In the genomic region with DNA sequence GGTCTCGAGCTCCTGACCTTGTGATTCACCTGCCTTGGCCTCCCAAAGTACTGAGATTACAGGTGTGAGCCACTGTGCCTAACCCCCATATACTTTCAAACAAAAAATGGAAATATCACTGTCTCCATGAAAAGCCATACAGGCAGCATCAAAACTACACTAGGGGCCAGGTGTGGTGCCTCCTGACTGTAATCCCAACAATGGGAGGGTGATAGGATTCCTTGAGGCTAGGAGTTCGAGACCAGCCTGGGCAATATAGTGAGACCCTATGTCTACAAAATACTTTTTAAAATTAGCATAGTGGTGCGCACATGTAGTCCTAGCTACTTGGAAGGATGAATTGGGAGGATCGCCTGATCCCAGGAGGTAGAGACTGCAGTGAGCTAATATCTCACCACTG, we compare ENCODE assay signal across 19 cellular contexts. TPM values are rescaled to one million over a fixed set of nuclear protein-coding genes. Genes with fewer than 3 reads are reported as not detected.
DNase-seq lines count a peak whose midpoint lies in the region; ATAC-seq and TF ChIP-seq lines count a peak whose summit lies in the region.
"Had no signal": no experiment of that assay in that cellular context is flagged by ENCODE, and none has a peak within 500 bp of the region (broad histone marks: within the 10 kb centered on the region; RNA-seq: fewer than 3 reads in every experiment).

No MANE protein-coding gene starts in this region.

- H3K9me3 ChIP-seq in CD4-positive, alpha-beta memory T cell (ENCODE audit: control insufficient read depth in 1 of 2, low read length in 2 of 2) = no peaks in the 10 kb centered on the region
- H3K9me3 ChIP-seq in IMR-90 (ENCODE audit: control insufficient read depth, insufficient read depth, low read length) (no peaks in the 10 kb centered on the region), prostate gland (no peaks in the 10 kb centered on the region)
- H3K9me3 ChIP-seq: BE2C, Peyer's patch had no signal

- WGBS in IMR-90 (ENCODE audit: extremely low coverage in 2 of 2, insufficient read length in 1 of 2), 2 experiments = no CpG with 5 or more reads among the region's 4 CpGs
- 98% methylated on average over 4 of the region's 4 CpGs for WGBS in prostate gland

- peak overlapping the region; percentile 65 for H3K27ac Mint-ChIP-seq in activated naive CD4-positive, alpha-beta T cell treated with anti-CD3 and anti-CD28 coated beads for 36 hours
- H3K27ac Mint-ChIP-seq in activated naive CD4-positive, alpha-beta T cell treated with anti-CD3 and anti-CD28 coated beads, Interleukin-2, amount 10 ng/mL, durations not matched to agents 7 days and 5 days = no peak overlapping the region
- H3K27ac Mint-ChIP-seq in CD4-positive, alpha-beta memory T cell = peak overlapping the region; percentile 53 to 96 (median 81)
- H3K27ac Mint-ChIP-seq in immature natural killer cell = peak overlapping the region; percentile 40 to 98 (median 62)

- H3K4me3 ChIP-seq in CD4-positive, alpha-beta memory T cell (ENCODE audit: low read length in 2 of 2) = no peak overlapping the region
- H3K4me3 ChIP-seq in IMR-90 (ENCODE audit: insufficient read depth, low read depth, low read length) = no peak overlapping the region
- H3K4me3 ChIP-seq in prostate gland = no peak overlapping the region
- H3K4me3 ChIP-seq: Peyer's patch had no signal

- peaks cover 78% of the 10 kb centered on the region for H3K4me1 Mint-ChIP-seq in activated naive CD4-positive, alpha-beta T cell treated with anti-CD3 and anti-CD28 coated beads for 36 hours (ENCODE audit: low read depth)
- peaks cover 60% of the 10 kb centered on the region for H3K4me1 Mint-ChIP-seq in activated naive CD4-positive, alpha-beta T cell treated with anti-CD3 and anti-CD28 coated beads, Interleukin-2, amount 10 ng/mL, durations not matched to agents 7 days and 5 days
- H3K4me1 Mint-ChIP-seq in CD4-positive, alpha-beta memory T cell = peaks cover 50 to 85% (median 70%) of the 10 kb centered on the region in 4 donors
- peaks cover 75 to 76% of the 10 kb centered on the region in 2 donors for H3K4me1 Mint-ChIP-seq in immature natural killer cell

- TF ChIP-seq RAD21 in IMR-90 (IDR thresholded peaks at IDR 0.05; ENCODE audit: low read length) = no peak

- CTCF ChIA-PET in activated naive CD4-positive, alpha-beta T cell treated with anti-CD3 and anti-CD28 coated beads for 36 hours (lab: Charles Lee) = interaction anchor here (0.6 to 0.9 kb wide), 2 partner anchors 15 to 131 kb away, joined by 3 to 4 read pairs; no protein-coding TSS in a partner anchor
- CTCF ChIA-PET in activated naive CD4-positive, alpha-beta T cell treated with anti-CD3 and anti-CD28 coated beads, Interleukin-2, amount 10 ng/mL, durations not matched to agents 7 days and 5 days (lab: Charles Lee) = interaction anchor here (5.3 kb wide), 1 partner anchor 14 kb away, joined by 27 read pairs; no protein-coding TSS in a partner anchor
- CTCF ChIA-PET in CD4-positive, alpha-beta memory T cell (lab: Charles Lee; ENCODE audit: partially characterized antibody) = interaction anchor here (1.1 to 21.5 kb wide), 2 partner anchors 12 to 14 kb away, joined by 3 to 343 read pairs; no protein-coding TSS in a partner anchor
- CTCF ChIA-PET in IMR-90 (lab: Yijun Ruan, JAX) = no interaction called here

- H3K9me1 ChIP-seq in IMR-90 (ENCODE audit: insufficient read depth, low read length) = peaks cover 20% of the 10 kb centered on the region

- H3K79me1 ChIP-seq in IMR-90 (ENCODE audit: low read depth in 1 of 2, low read length in 2 of 2) = peaks cover 23 to 83% of the 10 kb centered on the region in 2 experiments

- H3K4me2 ChIP-seq in IMR-90 (ENCODE audit: low read depth, low read length) = no peak overlapping the region

- no peak overlapping the region for H2AK5ac ChIP-seq in IMR-90 (ENCODE audit: low read depth, low read length)

- peaks cover 3% of the 10 kb centered on the region for H3K36me3 ChIP-seq in CD4-positive, alpha-beta memory T cell (ENCODE audit: insufficient read depth, low read length)
- no peaks in the 10 kb centered on the region; the same call in 1 of the 2 replicates for H3K36me3 ChIP-seq in IMR-90 (ENCODE audit: control insufficient read depth, insufficient read depth, low read length)
- H3K36me3 ChIP-seq in prostate gland = no peaks in the 10 kb centered on the region
- H3K36me3 ChIP-seq: BE2C had no signal

- no peaks in the 10 kb centered on the region for H3K27me3 ChIP-seq in CD4-positive, alpha-beta memory T cell (ENCODE audit: insufficient read depth, low read length)
- H3K27me3 ChIP-seq in IMR-90 (ENCODE audit: control insufficient read depth, insufficient read depth, low read length) = no peaks in the 10 kb centered on the region
- no peaks in the 10 kb centered on the region for H3K27me3 ChIP-seq in prostate gland (replicated peaks; ENCODE audit: insufficient read depth)
- H3K27me3 ChIP-seq: BE2C, Peyer's patch had no signal

- no peak overlapping the region for H3K4me3 Mint-ChIP-seq in activated naive CD4-positive, alpha-beta T cell treated with anti-CD3 and anti-CD28 coated beads for 36 hours
- H3K4me3 Mint-ChIP-seq in activated naive CD4-positive, alpha-beta T cell treated with anti-CD3 and anti-CD28 coated beads, Interleukin-2, amount 10 ng/mL, durations not matched to agents 7 days and 5 days = no peak overlapping the region
- no peak overlapping the region for H3K4me3 Mint-ChIP-seq in CD4-positive, alpha-beta memory T cell
- H3K4me3 Mint-ChIP-seq in immature natural killer cell = no peak overlapping the region

- ATAC-seq in IMR-90 (ENCODE audit: low read depth) = no peak

- no peak overlapping the region for H2BK5ac ChIP-seq in IMR-90 (ENCODE audit: low read depth, low read length, poor library complexity, severe bottlenecking)

- H2BK120ac ChIP-seq in IMR-90 (ENCODE audit: low read depth, low read length) = no peak overlapping the region

- no peak overlapping the region for H3K18ac ChIP-seq in IMR-90 (ENCODE audit: low read depth, low read length)

- no peak overlapping the region for H4K8ac ChIP-seq in IMR-90 (ENCODE audit: low read depth in 2 of 2, low read length in 2 of 2)

- no peak for DNase-seq in activated naive CD4-positive, alpha-beta T cell treated with anti-CD3 and anti-CD28 coated beads for 36 hours
- DNase-seq in activated naive CD4-positive, alpha-beta T cell treated with anti-CD3 and anti-CD28 coated beads, Interleukin-2, amount 10 ng/mL, durations not matched to agents 7 days and 5 days = no peak
- DNase-seq in CD4-positive, alpha-beta memory T cell = no peak
- DNase-seq in IMR-90 (no peak), immature natural killer cell (no peak), SKM-1 (lab: John Stamatoyannopoulos, UW; ENCODE audit: unreplicated experiment) (no peak), NCI-H187 treated with DMSO at 0.1 percent for 48 hours (lab: John Stamatoyannopoulos, UW) (no peak), prostate gland (ENCODE audit: low spot score) (no peak)
- DNase-seq: BE2C, Calu3, DMS153, Karpas-422, MV-4-11, NCI-H1105 treated with DMSO at 0.1 percent for 48 hours, NCI-H2081, NCI-H2171, NCI-H345, NCI-H524 treated with DMSO at 0.1 percent for 48 hours, Peyer's patch had no signal

- H2BK20ac ChIP-seq in IMR-90 (ENCODE audit: low read depth, low read length) = no peak overlapping the region

- no peak overlapping the region for H3K27ac ChIP-seq in CD4-positive, alpha-beta memory T cell (ENCODE audit: low read depth, low read length)
- no peak overlapping the region for H3K27ac ChIP-seq in IMR-90 (ENCODE audit: insufficient read depth, low read length)
- H3K27ac ChIP-seq in prostate gland = no peak overlapping the region
- H3K27ac ChIP-seq: Peyer's patch had no signal

- H4K5ac ChIP-seq in IMR-90 (ENCODE audit: low read depth, low read length) = no peak overlapping the region

- H3K56ac ChIP-seq in IMR-90 (ENCODE audit: extremely low read depth, insufficient read depth, low read length) = no peak overlapping the region

- peaks cover 3% of the 10 kb centered on the region; the same call in 1 of the 2 replicates for H4K20me1 ChIP-seq in IMR-90 (ENCODE audit: insufficient read depth, low read length)

- H3K14ac ChIP-seq in IMR-90 (replicated peaks; ENCODE audit: low read depth, low read length) = no peak overlapping the region

- no peak overlapping the region for H2AFZ ChIP-seq in IMR-90 (replicated peaks; ENCODE audit: low read length, poor library complexity)

- H4K91ac ChIP-seq in IMR-90 (ENCODE audit: insufficient read depth, low read depth, low read length) = no peak overlapping the region

- in situ Hi-C loops in IMR-90 (cut with MboI; ENCODE audit: low sequenced_read_pairs) = no loop called here

- dilution Hi-C loops in IMR-90 (cut with HindIII; ENCODE audit: low sequenced_read_pairs, unreplicated experiment) = no loop called here

- H3K4ac ChIP-seq in IMR-90 (ENCODE audit: low read depth, low read length) = no peak overlapping the region

- H3K36me3 Mint-ChIP-seq in activated naive CD4-positive, alpha-beta T cell treated with anti-CD3 and anti-CD28 coated beads for 36 hours (ENCODE audit: low read depth) = peaks cover 16% of the 10 kb centered on the region
- H3K36me3 Mint-ChIP-seq in activated naive CD4-positive, alpha-beta T cell treated with anti-CD3 and anti-CD28 coated beads, Interleukin-2, amount 10 ng/mL, durations not matched to agents 7 days and 5 days = peaks cover 48% of the 10 kb centered on the region
- H3K36me3 Mint-ChIP-seq in CD4-positive, alpha-beta memory T cell = peaks cover 26 to 53% of the 10 kb centered on the region in 2 donors
- peaks cover 0 to 24% (median 6%) of the 10 kb centered on the region in 3 donors for H3K36me3 Mint-ChIP-seq in immature natural killer cell

- no peak overlapping the region for H3K9ac ChIP-seq in IMR-90 (ENCODE audit: low read depth, low read length)

- H3K23ac ChIP-seq in IMR-90 (ENCODE audit: low read depth, low read length) = no peak overlapping the region

- H3K9me3 Mint-ChIP-seq in activated naive CD4-positive, alpha-beta T cell treated with anti-CD3 and anti-CD28 coated beads for 36 hours = no peaks in the 10 kb centered on the region
- H3K9me3 Mint-ChIP-seq in activated naive CD4-positive, alpha-beta T cell treated with anti-CD3 and anti-CD28 coated beads, Interleukin-2, amount 10 ng/mL, durations not matched to agents 7 days and 5 days = no peaks in the 10 kb centered on the region
- H3K9me3 Mint-ChIP-seq in CD4-positive, alpha-beta memory T cell = no peaks in the 10 kb centered on the region
- no peaks in the 10 kb centered on the region for H3K9me3 Mint-ChIP-seq in immature natural killer cell

- TF ChIP-seq POLR2A in IMR-90 (IDR thresholded peaks at IDR 0.05; ENCODE audit: low read depth, low read length) (no peak), prostate gland (IDR thresholded peaks at IDR 0.05) (no peak)

- TF ChIP-seq CTCF in IMR-90 (conservative IDR thresholded peaks at IDR 0.05; ENCODE audit: low read depth, low read length) = no peak
- TF ChIP-seq CTCF in prostate gland (IDR thresholded peaks at IDR 0.05) = no peak

- BruUV-seq in IMR-90 (replicated peaks; lab: Mats Ljungman, UMichigan) = no TSS peak

- intact Hi-C loops in activated naive CD4-positive, alpha-beta T cell treated with anti-CD3 and anti-CD28 coated beads for 36 hours (cut with micrococcal nuclease) = no loop called here
- intact Hi-C loops in CD4-positive, alpha-beta memory T cell (cut with micrococcal nuclease) = no loop called here
- intact Hi-C loops in IMR-90 (cut with micrococcal nuclease) = no loop called here
- intact Hi-C loops in prostate gland (cut with DNase I) = no loop called here

- POLR2A ChIA-PET in CD4-positive, alpha-beta memory T cell (lab: Charles Lee; ENCODE audit: partially characterized antibody) = interaction anchor here (1.2 to 8.2 kb wide), 4 partner anchors 9 to 15 kb away, joined by 4 to 150 read pairs (median 55); a partner anchor contains a TSS
- POLR2A ChIA-PET in IMR-90 (lab: Charles Lee; ENCODE audit: unreplicated experiment) = no interaction called here

- peaks cover 86% of the 10 kb centered on the region for H3K4me1 ChIP-seq in CD4-positive, alpha-beta memory T cell (ENCODE audit: insufficient read depth, low read length)
- H3K4me1 ChIP-seq in IMR-90 (ENCODE audit: control insufficient read depth, insufficient read depth, low read length) (peaks cover 27% of the 10 kb centered on the region), prostate gland (replicated peaks) (no peaks in the 10 kb centered on the region)
- H3K4me1 ChIP-seq: BE2C had no signal

- no peak overlapping the region for H2BK15ac ChIP-seq in IMR-90 (ENCODE audit: low read depth, low read length)

- no peaks in the 10 kb centered on the region for H3K27me3 Mint-ChIP-seq in activated naive CD4-positive, alpha-beta T cell treated with anti-CD3 and anti-CD28 coated beads for 36 hours (ENCODE audit: low read depth)
- H3K27me3 Mint-ChIP-seq in activated naive CD4-positive, alpha-beta T cell treated with anti-CD3 and anti-CD28 coated beads, Interleukin-2, amount 10 ng/mL, durations not matched to agents 7 days and 5 days = no peaks in the 10 kb centered on the region
- no peaks in the 10 kb centered on the region for H3K27me3 Mint-ChIP-seq in CD4-positive, alpha-beta memory T cell
- H3K27me3 Mint-ChIP-seq in immature natural killer cell (ENCODE audit: low read depth in 3 of 3) = peaks cover 0 to 4% (median 2%) of the 10 kb centered on the region in 3 donors

- peak overlapping the region; percentile 34 for H2AK9ac ChIP-seq in IMR-90 (replicated peaks; ENCODE audit: low read depth, low read length, poor library complexity)

RNA-seq across cellular contexts. Expression of a gene that starts 15.7 kb away (rescaled TPM):
- total RNA-seq in activated naive CD4-positive, alpha-beta T cell treated with anti-CD3 and anti-CD28 coated beads for 36 hours = 10 to 100 TPM; 46.8 to 49.3 TPM
- total RNA-seq in CD4-positive, alpha-beta memory T cell = 10 to 100 TPM; 64.1 to 72.4 TPM
- 100 to 1,000 TPM; 164 to 206 TPM for polyA plus RNA-seq in CD4-positive, alpha-beta memory T cell
- total RNA-seq in IMR-90 (2012; rRNA removed) (91.1 and 98.8 TPM in 2 replicates), prostate gland (10 to 100 TPM; 39.9 to 70.8 TPM)
- polyA plus RNA-seq in IMR-90 (2012; rRNA removed) (93.9 and 109 TPM in 2 replicates), immature natural killer cell (100 to 1,000 TPM; 130 to 225 (median 196) TPM)
- polyA plus RNA-seq in IMR-90 (2012; cell fraction: cytosol; rRNA removed) = 80.5 and 83.7 TPM in 2 replicates
- 50.5 and 52.2 TPM in 2 replicates for polyA plus RNA-seq in IMR-90 (2012; cell fraction: nucleus; rRNA removed; ENCODE audit: low replicate concordance)

RNA-seq across cellular contexts. Expression of a gene that starts 17.5 kb away (rescaled TPM):
- 10 to 100 TPM; 30.5 to 30.8 TPM for total RNA-seq in activated naive CD4-positive, alpha-beta T cell treated with anti-CD3 and anti-CD28 coated beads for 36 hours
- total RNA-seq in CD4-positive, alpha-beta memory T cell = 10 to 100 TPM; 61.6 to 61.8 TPM
- polyA plus RNA-seq in CD4-positive, alpha-beta memory T cell = 10 to 100 TPM; 55.1 to 65.7 TPM
- total RNA-seq in IMR-90 (2012; rRNA removed) (67.6 and 73.6 TPM in 2 replicates), prostate gland (10 to 100 TPM; 40.8 to 90.9 TPM)
- polyA plus RNA-seq in IMR-90 (2012; rRNA removed) (48.6 and 52.4 TPM in 2 replicates), immature natural killer cell (10 to 100 TPM; 46.1 to 65.3 (median 60.7) TPM)
- polyA plus RNA-seq in IMR-90 (2012; cell fraction: cytosol; rRNA removed) = 62.4 and 64.5 TPM in 2 replicates
- 50.0 and 61.0 TPM in 2 replicates for polyA plus RNA-seq in IMR-90 (2012; cell fraction: nucleus; rRNA removed; ENCODE audit: low replicate concordance)

RNA-seq across cellular contexts. Expression of a gene that starts 46.7 kb away (rescaled TPM):
- 10 to 100 TPM; 31.9 to 35.7 TPM for total RNA-seq in activated naive CD4-positive, alpha-beta T cell treated with anti-CD3 and anti-CD28 coated beads for 36 hours
- 10 to 100 TPM; 19.0 to 21.1 TPM for total RNA-seq in CD4-positive, alpha-beta memory T cell
- polyA plus RNA-seq in CD4-positive, alpha-beta memory T cell = 10 to 100 TPM; 10.2 to 15.7 TPM
- total RNA-seq in IMR-90 (2012; rRNA removed) (4.2 and 4.8 TPM in 2 replicates), prostate gland (10 to 100 TPM; 21.1 to 30.6 TPM)
- polyA plus RNA-seq in IMR-90 (2012; rRNA removed) (14.6 and 15.8 TPM in 2 replicates), immature natural killer cell (10 to 100 TPM; 26.9 to 51.9 (median 47.8) TPM)
- 16.9 and 19.7 TPM in 2 replicates for polyA plus RNA-seq in IMR-90 (2012; cell fraction: cytosol; rRNA removed)
- 14.2 and 20.5 TPM in 2 replicates for polyA plus RNA-seq in IMR-90 (2012; cell fraction: nucleus; rRNA removed; ENCODE audit: low replicate concordance)
